Comparison of ENCODE assay signal across 1 cellular context in the genomic region with DNA sequence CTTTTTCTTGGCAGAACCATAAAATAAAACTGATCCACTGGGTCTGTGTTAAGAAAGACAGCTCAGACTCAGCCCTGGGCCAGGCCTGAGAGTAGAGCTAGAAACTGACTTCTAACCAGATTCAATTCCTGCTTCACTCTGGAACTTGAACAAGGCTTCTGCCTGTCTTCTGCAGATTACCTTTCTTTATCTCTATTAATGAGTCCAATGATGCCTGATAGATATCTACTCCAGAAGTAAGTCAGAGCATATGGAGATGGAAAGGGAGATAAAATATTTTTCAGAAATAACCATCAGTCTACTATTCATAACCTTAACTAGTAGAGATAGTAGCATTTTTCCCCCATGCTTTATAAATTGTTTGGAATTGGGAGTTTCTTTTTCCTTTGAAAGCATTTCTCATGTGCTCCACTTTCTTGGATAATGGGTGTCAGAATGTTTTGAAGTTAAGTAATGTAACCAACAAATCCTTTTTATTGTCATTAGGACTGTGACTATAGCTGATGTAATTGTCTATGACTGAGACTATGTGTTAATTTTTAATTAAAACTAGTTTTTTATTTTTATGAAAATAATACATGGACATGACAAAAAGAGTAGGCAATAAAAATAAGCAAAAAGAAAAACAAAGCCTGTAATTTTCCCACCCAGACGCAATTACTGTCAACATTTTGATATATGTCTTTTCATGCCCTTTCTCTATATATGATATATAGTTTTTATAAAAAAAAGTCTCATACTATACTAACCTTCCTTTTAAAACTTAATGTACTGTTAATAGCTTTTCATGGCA.
TF ChIP-seq lines count a peak whose summit lies in the region.

No MANE protein-coding gene starts in this region.

TF ChIP-seq in HEK293, 187 proteins besides CTCF, POLR2A, EP300 and RAD21 (continued from another document):
- TF ChIP-seq BCL6B (tag by site-specific recombination; IDR thresholded peaks at IDR 0.05) (no peak), ZBTB7A (tag by site-specific recombination; IDR thresholded peaks at IDR 0.05; ENCODE audit: low read depth) (no peak), ZNF239 (tag by site-specific recombination; IDR thresholded peaks at IDR 0.05) (no peak), SP7 (tag by site-specific recombination; IDR thresholded peaks at IDR 0.05) (peak; percentile 62), ZNF133 (tag by site-specific recombination; IDR thresholded peaks at IDR 0.05) (no peak), PRDM1 (tag by site-specific recombination; IDR thresholded peaks at IDR 0.05) (no peak), ZNF449 (tag by site-specific recombination; IDR thresholded peaks at IDR 0.05) (no peak), WT1 (tag by site-specific recombination; IDR thresholded peaks at IDR 0.05) (no peak), ZNF843 (tag by site-specific recombination; IDR thresholded peaks at IDR 0.05) (no peak), ZNF354C (tag by site-specific recombination; IDR thresholded peaks at IDR 0.05; ENCODE audit: borderline replicate concordance, low read depth) (no peak), ZNF274 (IDR thresholded peaks at IDR 0.05; ENCODE audit: low read length) (no peak), ZNF274 (tag by site-specific recombination; IDR thresholded peaks at IDR 0.05; ENCODE audit: borderline replicate concordance) (no peak), ZFP41 (tag by site-specific recombination; IDR thresholded peaks at IDR 0.05; ENCODE audit: borderline replicate concordance) (no peak), ZNF138 (tag by site-specific recombination; IDR thresholded peaks at IDR 0.05; ENCODE audit: borderline replicate concordance) (no peak), ZBTB17 (tag by site-specific recombination; IDR thresholded peaks at IDR 0.05) (peak; percentile 75), ZXDB (tag by site-specific recombination; IDR thresholded peaks at IDR 0.05) (no peak)
- TF ChIP-seq, protein P1, sequence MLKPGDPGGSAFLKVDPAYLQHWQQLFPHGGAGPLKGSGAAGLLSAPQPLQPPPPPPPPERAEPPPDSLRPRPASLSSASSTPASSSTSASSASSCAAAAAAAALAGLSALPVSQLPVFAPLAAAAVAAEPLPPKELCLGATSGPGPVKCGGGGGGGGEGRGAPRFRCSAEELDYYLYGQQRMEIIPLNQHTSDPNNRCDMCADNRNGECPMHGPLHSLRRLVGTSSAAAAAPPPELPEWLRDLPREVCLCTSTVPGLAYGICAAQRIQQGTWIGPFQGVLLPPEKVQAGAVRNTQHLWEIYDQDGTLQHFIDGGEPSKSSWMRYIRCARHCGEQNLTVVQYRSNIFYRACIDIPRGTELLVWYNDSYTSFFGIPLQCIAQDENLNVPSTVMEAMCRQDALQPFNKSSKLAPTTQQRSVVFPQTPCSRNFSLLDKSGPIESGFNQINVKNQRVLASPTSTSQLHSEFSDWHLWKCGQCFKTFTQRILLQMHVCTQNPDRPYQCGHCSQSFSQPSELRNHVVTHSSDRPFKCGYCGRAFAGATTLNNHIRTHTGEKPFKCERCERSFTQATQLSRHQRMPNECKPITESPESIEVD (tag by site-specific recombination; IDR thresholded peaks at IDR 0.05): peak; percentile 90
- TF ChIP-seq, protein P2, sequence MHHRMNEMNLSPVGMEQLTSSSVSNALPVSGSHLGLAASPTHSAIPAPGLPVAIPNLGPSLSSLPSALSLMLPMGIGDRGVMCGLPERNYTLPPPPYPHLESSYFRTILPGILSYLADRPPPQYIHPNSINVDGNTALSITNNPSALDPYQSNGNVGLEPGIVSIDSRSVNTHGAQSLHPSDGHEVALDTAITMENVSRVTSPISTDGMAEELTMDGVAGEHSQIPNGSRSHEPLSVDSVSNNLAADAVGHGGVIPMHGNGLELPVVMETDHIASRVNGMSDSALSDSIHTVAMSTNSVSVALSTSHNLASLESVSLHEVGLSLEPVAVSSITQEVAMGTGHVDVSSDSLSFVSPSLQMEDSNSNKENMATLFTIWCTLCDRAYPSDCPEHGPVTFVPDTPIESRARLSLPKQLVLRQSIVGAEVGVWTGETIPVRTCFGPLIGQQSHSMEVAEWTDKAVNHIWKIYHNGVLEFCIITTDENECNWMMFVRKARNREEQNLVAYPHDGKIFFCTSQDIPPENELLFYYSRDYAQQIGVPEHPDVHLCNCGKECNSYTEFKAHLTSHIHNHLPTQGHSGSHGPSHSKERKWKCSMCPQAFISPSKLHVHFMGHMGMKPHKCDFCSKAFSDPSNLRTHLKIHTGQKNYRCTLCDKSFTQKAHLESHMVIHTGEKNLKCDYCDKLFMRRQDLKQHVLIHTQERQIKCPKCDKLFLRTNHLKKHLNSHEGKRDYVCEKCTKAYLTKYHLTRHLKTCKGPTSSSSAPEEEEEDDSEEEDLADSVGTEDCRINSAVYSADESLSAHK (tag by site-specific recombination; IDR thresholded peaks at IDR 0.05): peak; percentile 90
- TF ChIP-seq, protein P3, sequence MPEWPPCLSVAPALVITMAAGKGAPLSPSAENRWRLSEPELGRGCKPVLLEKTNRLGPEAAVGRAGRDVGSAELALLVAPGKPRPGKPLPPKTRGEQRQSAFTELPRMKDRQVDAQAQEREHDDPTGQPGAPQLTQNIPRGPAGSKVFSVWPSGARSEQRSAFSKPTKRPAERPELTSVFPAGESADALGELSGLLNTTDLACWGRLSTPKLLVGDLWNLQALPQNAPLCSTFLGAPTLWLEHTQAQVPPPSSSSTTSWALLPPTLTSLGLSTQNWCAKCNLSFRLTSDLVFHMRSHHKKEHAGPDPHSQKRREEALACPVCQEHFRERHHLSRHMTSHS (tag by site-specific recombination; IDR thresholded peaks at IDR 0.05): no peak
